Comparison of ENCODE assay signal across 6 cellular contexts in genomic region chr13:20812890-20813289, GRCh38.
"Had no signal": no experiment of that assay in that cellular context is flagged by ENCODE, and none has a peak within 500 bp of the region (broad histone marks: within the 10 kb centered on the region; RNA-seq: fewer than 3 reads in every experiment).

No MANE protein-coding gene starts in this region.

- DNase-seq: activated CD4-positive, alpha-beta T cell treated with anti-CD3 and anti-CD28 coated beads, Interleukin-2, amount 50 U/mL, for 1 hour; amygdala; hypothalamus; occipital lobe; stimulated activated CD4-positive, alpha-beta T cell treated with anti-CD3 and anti-CD28 coated beads, Interleukin-2, amount 100 ng/mL, for 48 hours; stimulated activated naive CD4-positive, alpha-beta T cell treated with Interleukin-2 at 50 U/mL for 16 hours had no signal
